Comparison of ENCODE assay signal across 8 cellular contexts in the genomic region with DNA sequence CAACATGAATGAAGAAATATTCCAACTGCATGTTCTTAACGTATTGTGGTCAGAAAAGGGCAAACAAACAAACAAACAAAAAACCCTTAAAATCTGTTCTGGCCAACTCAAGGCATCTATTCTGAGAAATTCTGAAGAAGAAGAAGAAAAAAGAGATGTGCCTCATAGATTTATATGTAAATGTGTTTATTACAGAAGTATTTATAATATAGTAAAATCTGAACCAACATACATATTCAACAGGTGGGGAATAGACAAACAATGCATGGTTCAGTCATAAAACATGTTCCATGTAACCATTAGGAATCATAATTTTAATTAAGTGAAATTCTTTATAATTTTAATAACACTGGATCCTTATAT. TPM values are rescaled to one million over a fixed set of nuclear protein-coding genes. Genes with fewer than 3 reads are reported as not detected.
DNase-seq lines count a peak whose midpoint lies in the region; ATAC-seq and TF ChIP-seq lines count a peak whose summit lies in the region.

No MANE protein-coding gene starts in this region.

- H2BK5ac ChIP-seq in trophoblast cell (ENCODE audit: low read depth, low read length, poor library complexity), result no peak overlapping the region

- H3K9ac ChIP-seq in trophoblast cell (ENCODE audit: low read length), result no peak overlapping the region

- peak overlapping the region; percentile 89 for H3K4me3 ChIP-seq in NB4 (ENCODE audit: low read depth, low read length)
- H3K4me3 ChIP-seq in esophagus muscularis mucosa, result peak overlapping the region; percentile 61 to 77 (median 68)
- H3K4me3 ChIP-seq in trophoblast cell (ENCODE audit: low read depth, low read length), result peak overlapping the region; percentile 62

- no peak for TF ChIP-seq POLR2A in NB4 (IDR thresholded peaks at IDR 0.05; ENCODE audit: extremely low read depth, insufficient read length)
- no peak for TF ChIP-seq POLR2A in esophagus muscularis mucosa (IDR thresholded peaks at IDR 0.05; ENCODE audit: low read depth)

- H3K9me3 ChIP-seq in esophagus muscularis mucosa (no peaks in the 10 kb centered on the region), trophoblast cell (ENCODE audit: insufficient read depth, low read depth, low read length) (no peaks in the 10 kb centered on the region)

- H3K4me1 ChIP-seq in esophagus muscularis mucosa (peaks cover 10 to 24% (median 16%) of the 10 kb centered on the region in 4 donors), trophoblast cell (ENCODE audit: control insufficient read depth in 1 of 2, insufficient read depth in 2 of 2, low read length in 2 of 2) (no peaks in the 10 kb centered on the region)

- H3K27ac ChIP-seq in C4-2B (peak overlapping the region; percentile 62), esophagus muscularis mucosa (replicated peaks in 1 of 4) (peak overlapping the region; percentile 82 to 86 (median 84)), trophoblast cell (ENCODE audit: low read depth, low read length) (no peak overlapping the region)

- H3K4ac ChIP-seq in trophoblast cell (ENCODE audit: low read depth, low read length), result no peak overlapping the region

- TF ChIP-seq EP300 in esophagus muscularis mucosa (IDR thresholded peaks at IDR 0.05), result no peak

- WGBS in esophagus muscularis mucosa, result 0% methylated on average over 1 of the region's 1 CpG
- WGBS in trophoblast cell (ENCODE audit: extremely low coverage, insufficient coverage, insufficient read length), result no CpG with 5 or more reads among the region's 1 CpG

- H3K36me3 ChIP-seq in esophagus muscularis mucosa, result peaks cover 0 to 17% (median 4%) of the 10 kb centered on the region in 4 donors
- no peaks in the 10 kb centered on the region for H3K36me3 ChIP-seq in trophoblast cell (ENCODE audit: control insufficient read depth in 1 of 2, insufficient read depth in 2 of 2, low read length in 2 of 2)

- intact Hi-C loops in esophagus muscularis mucosa (cut with DNase I), result no loop called here

- H2BK12ac ChIP-seq in trophoblast cell (ENCODE audit: low read length), result no peak overlapping the region

- TF ChIP-seq CTCF in C4-2B (conservative IDR thresholded peaks at IDR 0.05) (no peak), NB4 (IDR thresholded peaks at IDR 0.05; ENCODE audit: low read depth, low read length) (no peak), esophagus muscularis mucosa (IDR thresholded peaks at IDR 0.05) (no peak)

- no peak overlapping the region for H4K12ac ChIP-seq in trophoblast cell (ENCODE audit: low read depth, low read length)

- no peak overlapping the region for H4K8ac ChIP-seq in trophoblast cell (ENCODE audit: low read depth, low read length)

- H4K91ac ChIP-seq in trophoblast cell (ENCODE audit: low read depth, low read length), result no peak overlapping the region

- no peak overlapping the region for H2AK5ac ChIP-seq in trophoblast cell (ENCODE audit: low read length)

- no peak overlapping the region for H2BK120ac ChIP-seq in trophoblast cell (ENCODE audit: insufficient read depth, low read length, poor library complexity)

- no peak overlapping the region for H3K18ac ChIP-seq in trophoblast cell (ENCODE audit: low read length)

- peak overlapping the region; percentile 70 for H2AFZ ChIP-seq in trophoblast cell (ENCODE audit: insufficient read depth, low read length, poor library complexity)

- no peaks in the 10 kb centered on the region for H3K79me2 ChIP-seq in trophoblast cell (ENCODE audit: control insufficient read depth, insufficient read depth, low read length, poor library complexity)

- H3K27me3 ChIP-seq in esophagus muscularis mucosa, result no peaks in the 10 kb centered on the region
- H3K27me3 ChIP-seq in trophoblast cell (ENCODE audit: insufficient read depth, low read length), result peaks cover 3% of the 10 kb centered on the region

- no peak overlapping the region for H3K23ac ChIP-seq in trophoblast cell (ENCODE audit: low read length)

- no peak overlapping the region for H3K14ac ChIP-seq in trophoblast cell (ENCODE audit: low read length)

- H3K4me2 ChIP-seq in trophoblast cell (ENCODE audit: low read length), result peak overlapping the region; percentile 97

- no peaks in the 10 kb centered on the region for H3K79me1 ChIP-seq in trophoblast cell (ENCODE audit: low read length)

- DNase-seq in NB4 (ENCODE audit: low read depth) (no peak), esophagus muscularis mucosa (ENCODE audit: extremely low spot score) (no peak), trophoblast cell (no peak), NCI-H524 treated with DMSO at 0.1 percent for 48 hours (lab: John Stamatoyannopoulos, UW) (no peak)
- no peak for DNase-seq in activated CD8-positive, alpha-beta memory T cell treated with anti-CD3 and anti-CD28 coated beads, Interleukin-2, amount 50 U/mL, for 4 hours

- no peak for ATAC-seq in GM18519 (IDR thresholded peaks at IDR 0.05; ENCODE audit: low FRiP score, unreplicated experiment)
- no peak for ATAC-seq in HG03521 (IDR thresholded peaks at IDR 0.05; ENCODE audit: unreplicated experiment)

RNA-seq across cellular contexts. Expression of gene BTN3A2, which starts 0.6 kb away (rescaled TPM):
- 10 to 100 TPM in 2 of 4 donors, 1 to 10 TPM in 2; 6.6 to 14.1 (median 11.2) TPM for total RNA-seq in esophagus muscularis mucosa
- polyA plus RNA-seq in trophoblast cell (2013), result 0.82 and 0.93 TPM in 2 replicates

RNA-seq across cellular contexts. Expression of gene BTN2A2, which starts 17.3 kb away (rescaled TPM):
- total RNA-seq in esophagus muscularis mucosa, result 1 to 10 TPM; 6.1 to 7.7 (median 6.9) TPM
- 7.1 and 7.4 TPM in 2 replicates for polyA plus RNA-seq in trophoblast cell (2013)

RNA-seq across cellular contexts. Expression of gene BTN3A1, which starts 36.5 kb away (rescaled TPM):
- 10 to 100 TPM in 1 of 4 donors, 1 to 10 TPM in 3; 5.3 to 12.9 (median 6.9) TPM for total RNA-seq in esophagus muscularis mucosa
- 0.37 and 0.39 TPM in 2 replicates for polyA plus RNA-seq in trophoblast cell (2013)
